ENCODE assay signal across 1 cellular context in genomic region chr5:55173696-55174101, GRCh38.
TF ChIP-seq lines count a peak whose summit lies in the region.

No MANE protein-coding gene starts in this region.

TF ChIP-seq in IMR-90, 13 proteins besides CTCF, POLR2A, EP300 and RAD21:
- TF ChIP-seq CHD1 (IDR thresholded peaks at IDR 0.05; ENCODE audit: low read depth, low read length), result no peak
